In the genomic region with DNA sequence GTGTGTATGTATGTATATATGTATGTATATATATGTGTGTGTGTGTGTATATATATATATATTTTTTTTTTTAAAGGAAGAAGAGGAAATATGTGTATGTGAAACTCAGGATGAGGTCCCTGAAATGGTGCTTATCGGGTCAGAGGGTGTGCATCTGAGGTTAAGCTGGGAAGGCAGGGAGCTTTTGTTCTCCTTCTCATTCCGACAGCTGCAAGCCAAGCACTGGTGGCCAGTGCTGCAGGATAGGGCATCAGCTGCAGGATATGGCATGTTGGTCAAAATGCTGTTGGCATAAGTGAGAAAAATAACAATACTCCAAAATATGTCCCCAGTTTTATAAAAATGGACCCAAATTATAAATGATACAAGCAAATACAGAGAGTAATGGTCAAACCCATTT, we compare ENCODE assay signal across 25 cellular contexts. TPM values are rescaled to one million over a fixed set of nuclear protein-coding genes. Genes with fewer than 3 reads are reported as not detected.
"Had no signal": no experiment of that assay in that cellular context is flagged by ENCODE, and none has a peak within 500 bp of the region (broad histone marks: within the 10 kb centered on the region; RNA-seq: fewer than 3 reads in every experiment).

No MANE protein-coding gene starts in this region.

- FAIRE-seq: TTC549 had no signal

- H3K27me3 ChIP-seq: ascending aorta, heart right ventricle, neutrophil, upper lobe of left lung, vagina had no signal

- DNase-seq: activated CD4-positive, alpha-beta T cell treated with anti-CD3 and anti-CD28 coated beads for 48 hours; activated CD4-positive, alpha-beta T cell treated with anti-CD3 and anti-CD28 coated beads, Interleukin-2, amount 50 U/mL, for 48 hours; activated CD8-positive, alpha-beta memory T cell treated with anti-CD3 and anti-CD28 coated beads for 24 hours; activated gamma-delta T cell; activated naive CD4-positive, alpha-beta T cell treated with anti-CD3 and anti-CD28 coated beads, Interleukin-2, amount 10 ng/mL, durations not matched to agents 7 days and 5 days; activated naive CD8-positive, alpha-beta T cell treated with anti-CD3 and anti-CD28 coated beads, Interleukin-2, amount 10 ng/mL, durations not matched to agents 7 days and 5 days; caudate nucleus; endodermal cell; foreskin fibroblast; heart right ventricle; lower lobe of right lung; mesendoderm; nephron progenitor cell; stimulated activated CD4-positive, alpha-beta T cell treated with anti-CD3 and anti-CD28 coated beads, Interleukin-2, amount 100 ng/mL, for 48 hours; stimulated activated naive CD8-positive, alpha-beta T cell treated with anti-CD3 and anti-CD28 coated beads, Interleukin-15, Interleukin-2, amounts not matched to agents 100 U/mL and 50 U/mL, for 24 hours; SW 1271; T-helper 9 cell; upper lobe of left lung; WERI-Rb-1 had no signal

- ATAC-seq: activated CD4-positive, CD25-positive, alpha-beta regulatory T cell treated with anti-CD3 and anti-CD28 coated beads, Interleukin-2, amount 50 U/mL, for 24 hours; esophagus mucosa; heart right ventricle; lower lobe of right lung; stimulated activated naive CD8-positive, alpha-beta T cell treated with anti-CD3 and anti-CD28 coated beads, Interleukin-15, Interleukin-2, amounts not matched to agents 100 U/mL and 50 U/mL, for 24 hours had no signal

- H3K27ac ChIP-seq: ascending aorta, lower lobe of right lung, neutrophil, upper lobe of left lung, vagina, WERI-Rb-1 had no signal

- H3K4me3 ChIP-seq: ascending aorta, heart right ventricle, lower lobe of right lung, upper lobe of left lung, vagina had no signal

- H3K9me3 ChIP-seq: ascending aorta, heart right ventricle, lower lobe of right lung, neutrophil, upper lobe of left lung, vagina had no signal

RNA-seq across cellular contexts. Expression of gene GGT1, which starts 39.7 kb away (rescaled TPM):
- total RNA-seq: ascending aorta had no signal
